Comparison of ENCODE assay signal across 16 cellular contexts in genomic region chr2:118969734-118970395, GRCh38. TPM values are rescaled to one million over a fixed set of nuclear protein-coding genes. Genes with fewer than 3 reads are reported as not detected.
"Had no signal": no experiment of that assay in that cellular context is flagged by ENCODE, and none has a peak within 500 bp of the region (broad histone marks: within the 10 kb centered on the region; RNA-seq: fewer than 3 reads in every experiment).

No MANE protein-coding gene starts in this region.

- H3K36me3 ChIP-seq: adrenal gland, stomach, thoracic aorta, vagina, WERI-Rb-1 had no signal

- DNase-seq: activated CD4-positive, alpha-beta T cell treated with anti-CD3 and anti-CD28 coated beads for 4 hours; activated naive CD4-positive, alpha-beta T cell treated with anti-CD3 and anti-CD28 coated beads, Interleukin-2, amount 10 ng/mL, durations not matched to agents 7 days and 5 days; cortex of kidney; effector memory CD4-positive, alpha-beta T cell; head of caudate nucleus; stimulated activated CD4-positive, alpha-beta T cell treated with anti-CD3 and anti-CD28 coated beads, Interleukin-4, amount 100 ng/mL, for 4 hours; stomach; T-helper 1 cell; WERI-Rb-1 had no signal

- H3K4me3 ChIP-seq: adrenal gland, stomach, thoracic aorta, vagina had no signal

- H3K27ac Mint-ChIP-seq: activated naive CD4-positive, alpha-beta T cell treated with anti-CD3 and anti-CD28 coated beads, Interleukin-2, amount 10 ng/mL, durations not matched to agents 7 days and 5 days; activated T-helper 17 cell treated with anti-CD3 and anti-CD28 coated beads, Interleukin-2, amount 50 U/mL, for 72 hours had no signal

- H3K27me3 ChIP-seq: vagina had no signal

- H3K4me3 Mint-ChIP-seq: activated naive CD4-positive, alpha-beta T cell treated with anti-CD3 and anti-CD28 coated beads, Interleukin-2, amount 10 ng/mL, durations not matched to agents 7 days and 5 days; activated T-helper 17 cell treated with anti-CD3 and anti-CD28 coated beads, Interleukin-2, amount 50 U/mL, for 72 hours; central memory CD8-positive, alpha-beta T cell; neural crest cell had no signal

- H3K36me3 Mint-ChIP-seq: activated naive CD4-positive, alpha-beta T cell treated with anti-CD3 and anti-CD28 coated beads, Interleukin-2, amount 10 ng/mL, durations not matched to agents 7 days and 5 days had no signal

- H3K9me3 Mint-ChIP-seq: activated naive CD4-positive, alpha-beta T cell treated with anti-CD3 and anti-CD28 coated beads, Interleukin-2, amount 10 ng/mL, durations not matched to agents 7 days and 5 days; activated T-helper 17 cell treated with anti-CD3 and anti-CD28 coated beads, Interleukin-2, amount 50 U/mL, for 72 hours; neural crest cell had no signal

- H3K4me1 Mint-ChIP-seq: activated naive CD4-positive, alpha-beta T cell treated with anti-CD3 and anti-CD28 coated beads, Interleukin-2, amount 10 ng/mL, durations not matched to agents 7 days and 5 days; activated T-helper 17 cell treated with anti-CD3 and anti-CD28 coated beads, Interleukin-2, amount 50 U/mL, for 72 hours; central memory CD8-positive, alpha-beta T cell; neural crest cell had no signal

- ATAC-seq: activated T-helper 17 cell treated with anti-CD3 and anti-CD28 coated beads, Interleukin-2, amount 50 U/mL, for 72 hours had no signal

RNA-seq across cellular contexts. Expression of gene MARCO, which starts 27.9 kb away (rescaled TPM):
- total RNA-seq: activated T-helper 17 cell treated with anti-CD3 and anti-CD28 coated beads, Interleukin-2, amount 50 U/mL, for 72 hours; renal cortical epithelial cell had no signal
